Comparison of ENCODE assay signal across 9 cellular contexts in the genomic region with DNA sequence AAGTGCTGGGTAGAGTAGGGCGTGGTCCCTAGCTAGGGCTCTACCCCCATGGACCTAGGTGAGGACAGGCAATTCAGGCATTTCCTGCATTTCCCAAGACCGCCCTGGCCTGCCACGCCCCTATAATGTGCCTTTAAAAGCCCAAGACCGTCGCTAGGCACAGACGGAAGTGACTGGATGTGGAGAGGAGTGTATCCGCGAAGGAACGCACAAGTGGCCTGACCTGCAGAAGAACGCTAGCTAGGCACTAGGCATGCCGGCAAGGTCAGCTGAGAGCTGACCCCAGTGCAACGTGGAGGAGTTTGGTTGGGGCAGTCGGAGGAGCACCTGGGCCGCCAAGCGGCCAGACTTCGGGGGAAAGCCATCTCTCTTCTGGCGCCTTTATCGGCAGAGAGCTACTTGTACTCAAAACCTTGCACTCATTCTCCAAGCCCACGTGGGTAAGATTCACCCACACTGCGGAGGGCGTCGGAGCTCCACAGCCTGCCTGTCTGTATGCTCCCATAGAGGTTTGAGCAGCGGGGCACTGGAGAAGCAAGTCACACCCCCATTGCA.
DNase-seq lines count a peak whose midpoint lies in the region; ATAC-seq lines count a peak whose summit lies in the region.
"Had no signal": no experiment of that assay in that cellular context is flagged by ENCODE, and none has a peak within 500 bp of the region (broad histone marks: within the 10 kb centered on the region; RNA-seq: fewer than 3 reads in every experiment).

No MANE protein-coding gene starts in this region.

- peaks cover 2% of the 10 kb centered on the region for H3K36me3 Mint-ChIP-seq in activated T-cell treated with anti-CD3 and anti-CD28 coated beads, Interleukin-2, amount 50 U/mL, for 4 hours (ENCODE audit: insufficient read depth)
- H3K36me3 Mint-ChIP-seq in T-helper 17 cell (ENCODE audit: low read depth): peaks cover 2% of the 10 kb centered on the region
- no peaks in the 10 kb centered on the region for H3K36me3 Mint-ChIP-seq in stimulated activated memory B cell treated with anti-CD40 and anti-IgM and Interleukin-4, amounts not matched to agents 10 μg/mL and 1 μg/mL and 100 μg/mL, for 72 hours

- intact Hi-C loops in left ventricle myocardium superior (cut with micrococcal nuclease): no loop called here

- H3K27ac Mint-ChIP-seq in T-helper 17 cell: no peak overlapping the region
- no peak overlapping the region for H3K27ac Mint-ChIP-seq in stimulated activated memory B cell treated with anti-CD40 and anti-IgM and Interleukin-4, amounts not matched to agents 10 μg/mL and 1 μg/mL and 100 μg/mL, for 72 hours

- H3K4me1 Mint-ChIP-seq in activated T-cell treated with anti-CD3 and anti-CD28 coated beads, Interleukin-2, amount 50 U/mL, for 4 hours (ENCODE audit: low read depth): peaks cover 14% of the 10 kb centered on the region
- no peaks in the 10 kb centered on the region for H3K4me1 Mint-ChIP-seq in T-helper 17 cell
- H3K4me1 Mint-ChIP-seq in stimulated activated memory B cell treated with anti-CD40 and anti-IgM and Interleukin-4, amounts not matched to agents 10 μg/mL and 1 μg/mL and 100 μg/mL, for 72 hours: no peaks in the 10 kb centered on the region

- peak overlapping the region; percentile 69 for H3K4me3 Mint-ChIP-seq in activated T-cell treated with anti-CD3 and anti-CD28 coated beads, Interleukin-2, amount 50 U/mL, for 4 hours
- peak overlapping the region; percentile 55 for H3K4me3 Mint-ChIP-seq in T-helper 17 cell
- H3K4me3 Mint-ChIP-seq in stimulated activated memory B cell treated with anti-CD40 and anti-IgM and Interleukin-4, amounts not matched to agents 10 μg/mL and 1 μg/mL and 100 μg/mL, for 72 hours: peak overlapping the region; percentile 78

- H3K9me3 Mint-ChIP-seq in activated T-cell treated with anti-CD3 and anti-CD28 coated beads, Interleukin-2, amount 50 U/mL, for 4 hours: peaks cover 3% of the 10 kb centered on the region
- H3K9me3 Mint-ChIP-seq in stimulated activated memory B cell treated with anti-CD40 and anti-IgM and Interleukin-4, amounts not matched to agents 10 μg/mL and 1 μg/mL and 100 μg/mL, for 72 hours: no peaks in the 10 kb centered on the region

- H3K9me3 ChIP-seq in T-helper 17 cell (ENCODE audit: control insufficient read depth, low read length, poor library complexity, severe bottlenecking): no peaks in the 10 kb centered on the region

- no peak for DNase-seq in activated T-cell treated with anti-CD3 and anti-CD28 coated beads, Interleukin-2, amount 50 U/mL, for 4 hours
- no peak for DNase-seq in activated T-cell treated with anti-CD3 and anti-CD28 coated beads, Interleukin-2, amount 50 U/mL, for 1 hour
- DNase-seq in T-helper 17 cell (no peak), left ventricle myocardium superior (no peak), amniotic stem cell (lab: John Stamatoyannopoulos, UW) (no peak), CD1c-positive myeloid dendritic cell (ENCODE audit: extremely low spot score) (no peak), NCI-H446 (lab: John Stamatoyannopoulos, UW) (no peak)
- DNase-seq: NCI-H1694 treated with DMSO at 0.1 percent for 48 hours had no signal

- peaks cover 2% of the 10 kb centered on the region for H3K27me3 Mint-ChIP-seq in activated T-cell treated with anti-CD3 and anti-CD28 coated beads, Interleukin-2, amount 50 U/mL, for 4 hours (ENCODE audit: low read depth)
- no peaks in the 10 kb centered on the region for H3K27me3 Mint-ChIP-seq in T-helper 17 cell
- no peaks in the 10 kb centered on the region for H3K27me3 Mint-ChIP-seq in stimulated activated memory B cell treated with anti-CD40 and anti-IgM and Interleukin-4, amounts not matched to agents 10 μg/mL and 1 μg/mL and 100 μg/mL, for 72 hours

- peak; percentile 38 to 40 for ATAC-seq in activated T-cell treated with anti-CD3 and anti-CD28 coated beads, Interleukin-2, amount 50 U/mL, for 4 hours
- ATAC-seq in T-helper 17 cell (peak; percentile 76), left ventricle myocardium superior (peak; percentile 62)
- ATAC-seq in stimulated activated memory B cell treated with anti-CD40 and anti-IgM and Interleukin-4, amounts not matched to agents 10 μg/mL and 1 μg/mL and 100 μg/mL, for 72 hours: peak; percentile 16

Comparison
In these comparisons a context has a peak if more than half of its experiments do, and no peak if none do; other contexts are left out.
1. ATAC-seq: peak in every context shown above with its lines; median percentile 76 in T-helper 17 cell; 62 in left ventricle myocardium superior; 39 in activated T-cell treated with anti-CD3 and anti-CD28 coated beads, Interleukin-2, amount 50 U/mL, for 4 hours; 16 in stimulated activated memory B cell treated with anti-CD40 and anti-IgM and Interleukin-4, amounts not matched to agents 10 μg/mL and 1 μg/mL and 100 μg/mL, for 72 hours.